18 cellular contexts compared by ENCODE assay signal in genomic region chr12:12542964-12543363, GRCh38. TPM values are rescaled to one million over a fixed set of nuclear protein-coding genes. Genes with fewer than 3 reads are reported as not detected.
DNase-seq lines count a peak whose midpoint lies in the region; ATAC-seq and TF ChIP-seq lines count a peak whose summit lies in the region.
"Had no signal": no experiment of that assay in that cellular context is flagged by ENCODE, and none has a peak within 500 bp of the region (broad histone marks: within the 10 kb centered on the region; RNA-seq: fewer than 3 reads in every experiment).

No MANE protein-coding gene starts in this region.

- H4K20me1 ChIP-seq in MM.1S (ENCODE audit: insufficient read depth, low read length) (no peaks in the 10 kb centered on the region), PC-3 (ENCODE audit: low read length) (no peaks in the 10 kb centered on the region)
- H4K20me1 ChIP-seq: BLaER1 treated with 17β-estradiol and CSF1 and Interleukin-3, amounts not matched to agents 10 nM and 100 nM had no signal

- CTCF ChIA-PET in PC-3 (lab: Charles Lee) = no interaction called here

- no peak overlapping the region for H3K27ac ChIP-seq in foreskin keratinocyte
- no peak overlapping the region for H3K27ac ChIP-seq in MM.1S (ENCODE audit: low read length)
- no peak overlapping the region for H3K27ac ChIP-seq in PC-3 (ENCODE audit: low read length)
- H3K27ac ChIP-seq: BLaER1 treated with 17β-estradiol and CSF1 and Interleukin-3, amounts not matched to agents 10 nM and 100 nM; Peyer's patch had no signal

- no peaks in the 10 kb centered on the region for H3K36me3 ChIP-seq in MM.1S (replicated peaks; ENCODE audit: insufficient read depth, low read length)
- H3K36me3 ChIP-seq in PC-3 (ENCODE audit: low read depth, low read length) = no peaks in the 10 kb centered on the region
- H3K36me3 ChIP-seq: Peyer's patch had no signal

- POLR2A ChIA-PET in PC-3 (lab: Charles Lee; ENCODE audit: unreplicated experiment) = no interaction called here

- ATAC-seq in foreskin keratinocyte (peak; percentile 55), PC-3 (no peak)

- BruUV-seq in PC-3 (replicated peaks; lab: Mats Ljungman, UMichigan) = no TSS peak

- H3K27me3 ChIP-seq in foreskin keratinocyte = no peaks in the 10 kb centered on the region
- no peaks in the 10 kb centered on the region for H3K27me3 ChIP-seq in MM.1S (replicated peaks; ENCODE audit: insufficient read depth, low read length)
- H3K27me3 ChIP-seq in PC-3 (ENCODE audit: low read length) = no peaks in the 10 kb centered on the region
- H3K27me3 ChIP-seq: BLaER1 treated with 17β-estradiol and CSF1 and Interleukin-3, amounts not matched to agents 10 nM and 100 nM; Peyer's patch had no signal

- peaks cover 4% of the 10 kb centered on the region for H3K4me1 ChIP-seq in foreskin keratinocyte
- H3K4me1 ChIP-seq in MM.1S (ENCODE audit: low read length) = 0 out of 2 replicates have a peak, but pooled peaks cover 4% of the 10 kb centered on the region
- H3K4me1 ChIP-seq in PC-3 (ENCODE audit: insufficient read depth, low read length) = peaks cover 38% of the 10 kb centered on the region

- DNase-seq in EH (ENCODE audit: low read depth) (peak; percentile 2), HT-29 (ENCODE audit: low spot score) (peak; percentile 43), foreskin keratinocyte (peak in 1 of 2 donors; percentile 55), renal cortical epithelial cell (ENCODE audit: low read depth) (peak; percentile 43), MM.1S (no peak), PC-3 (no peak), hypothalamus (lab: John Stamatoyannopoulos, UW) (no peak)
- DNase-seq: COR-L47, DMS153, HCEC 1CT, NCI-H1092 treated with DMSO at 0.1 percent for 48 hours, NCI-H1694, NCI-H2171, NCI-H82, Peyer's patch, Right ventricle myocardium superior, SK-N-SH had no signal

- H3K79me2 ChIP-seq in MM.1S (ENCODE audit: low read length) (no peaks in the 10 kb centered on the region), PC-3 (ENCODE audit: low read length) (no peaks in the 10 kb centered on the region)

- H3K4me3 ChIP-seq in MM.1S (ENCODE audit: low read length) (no peak overlapping the region), PC-3 (ENCODE audit: low read length) (no peak overlapping the region)
- H3K4me3 ChIP-seq: BLaER1 treated with 17β-estradiol and CSF1 and Interleukin-3, amounts not matched to agents 10 nM and 100 nM; Peyer's patch had no signal

- TF ChIP-seq CTCF in foreskin keratinocyte (conservative IDR thresholded peaks at IDR 0.05) = no peak
- TF ChIP-seq CTCF in MM.1S (IDR thresholded peaks at IDR 0.05; ENCODE audit: low read length) = no peak
- TF ChIP-seq CTCF in PC-3 (conservative IDR thresholded peaks at IDR 0.05; ENCODE audit: low read depth, low read length) = no peak

- intact Hi-C loops in PC-3 (cut with micrococcal nuclease) = no loop called here

- no peaks in the 10 kb centered on the region for H3F3A ChIP-seq in MM.1S (ENCODE audit: insufficient read depth, low read length)
- no peaks in the 10 kb centered on the region for H3F3A ChIP-seq in PC-3 (ENCODE audit: low read length, unreplicated experiment)

- no peak overlapping the region for H2AFZ ChIP-seq in MM.1S (ENCODE audit: low read length)
- H2AFZ ChIP-seq in PC-3 (ENCODE audit: low read length) = no peak overlapping the region

- no peak overlapping the region for H3K9ac ChIP-seq in MM.1S (ENCODE audit: low read length)
- H3K9ac ChIP-seq in PC-3 (ENCODE audit: low read length) = no peak overlapping the region
- H3K9ac ChIP-seq: BLaER1 treated with 17β-estradiol and CSF1 and Interleukin-3, amounts not matched to agents 10 nM and 100 nM; SK-N-SH had no signal

- H3K9me2 ChIP-seq in MM.1S (replicated peaks; ENCODE audit: insufficient read depth, low read length) (no peaks in the 10 kb centered on the region), PC-3 (replicated peaks; ENCODE audit: low read length) (no peaks in the 10 kb centered on the region)
- H3K9me2 ChIP-seq: SK-N-SH had no signal

- H3K9me3 ChIP-seq in MM.1S (replicated peaks; ENCODE audit: insufficient read depth, low read length) (no peaks in the 10 kb centered on the region), PC-3 (ENCODE audit: low read length) (no peaks in the 10 kb centered on the region)
- H3K9me3 ChIP-seq: Peyer's patch, SK-N-SH had no signal

- no peak overlapping the region for H3K4me2 ChIP-seq in MM.1S (ENCODE audit: low read depth, low read length)
- no peak overlapping the region for H3K4me2 ChIP-seq in PC-3 (ENCODE audit: low read length)
- H3K4me2 ChIP-seq: BLaER1 treated with 17β-estradiol and CSF1 and Interleukin-3, amounts not matched to agents 10 nM and 100 nM; SK-N-SH had no signal

RNA-seq across cellular contexts. Expression of gene DUSP16, which starts 19.7 kb away (rescaled TPM):
- total RNA-seq in HT-29 (2014; rRNA removed; shearing (Covaris generic)) = 9.2 and 11.3 TPM in 2 replicates
- total RNA-seq in foreskin keratinocyte (12.4 and 15.0 TPM in 2 replicates), renal cortical epithelial cell (22.4 and 24.7 TPM in 2 replicates), PC-3 (2014; rRNA removed) (4.4 and 6.7 TPM in 2 replicates)
- 3.9 and 4.0 TPM in 2 replicates for polyA plus RNA-seq in foreskin keratinocyte

Comparison
In these comparisons a context has a peak if more than half of its experiments do, and no peak if none do; other contexts are left out.
1. DNase-seq: peak in EH (single experiment), HT-29 (single experiment) and renal cortical epithelial cell (single experiment); none in MM.1S (single experiment), PC-3 (single experiment) and hypothalamus (0 of 51).